In genomic region chrX:133981908-133982307, GRCh38 we compare ENCODE assay signal across 18 cellular contexts. TPM values are rescaled to one million over a fixed set of nuclear protein-coding genes. Genes with fewer than 3 reads are reported as not detected.
"Had no signal": no experiment of that assay in that cellular context is flagged by ENCODE, and none has a peak within 500 bp of the region (broad histone marks: within the 10 kb centered on the region; RNA-seq: fewer than 3 reads in every experiment).

No MANE protein-coding gene starts in this region.

- H3K36me3 ChIP-seq: cardiac muscle cell, gastrocnemius medialis, left ventricle myocardium inferior, spleen, WERI-Rb-1 had no signal

- H3K27ac Mint-ChIP-seq: activated naive CD4-positive, alpha-beta T cell treated with anti-CD3 and anti-CD28 coated beads, Interleukin-2, amount 50 U/mL, for 72 hours; effector memory CD8-positive, alpha-beta T cell; immature natural killer cell; stimulated activated naive B cell treated with anti-CD40 and anti-IgM and Interleukin-4, amounts not matched to agents 10 μg/mL and 1 μg/mL and 100 μg/mL, for 72 hours had no signal

- H3K4me3 ChIP-seq: cardiac muscle cell, gastrocnemius medialis, left ventricle myocardium inferior, spleen had no signal

- H3K9me3 Mint-ChIP-seq: activated naive CD4-positive, alpha-beta T cell treated with anti-CD3 and anti-CD28 coated beads, Interleukin-2, amount 50 U/mL, for 72 hours; effector memory CD8-positive, alpha-beta T cell; immature natural killer cell; stimulated activated naive B cell treated with anti-CD40 and anti-IgM and Interleukin-4, amounts not matched to agents 10 μg/mL and 1 μg/mL and 100 μg/mL, for 72 hours had no signal

- H3K27ac ChIP-seq: cardiac muscle cell, gastrocnemius medialis, left ventricle myocardium inferior, parathyroid adenoma, spleen, WERI-Rb-1 had no signal

- H3K4me3 Mint-ChIP-seq: effector memory CD8-positive, alpha-beta T cell; immature natural killer cell; stimulated activated naive B cell treated with anti-CD40 and anti-IgM and Interleukin-4, amounts not matched to agents 10 μg/mL and 1 μg/mL and 100 μg/mL, for 72 hours had no signal

- H3K36me3 Mint-ChIP-seq: activated naive CD4-positive, alpha-beta T cell treated with anti-CD3 and anti-CD28 coated beads, Interleukin-2, amount 50 U/mL, for 72 hours; immature natural killer cell; stimulated activated naive B cell treated with anti-CD40 and anti-IgM and Interleukin-4, amounts not matched to agents 10 μg/mL and 1 μg/mL and 100 μg/mL, for 72 hours had no signal

- ATAC-seq: activated naive CD4-positive, alpha-beta T cell treated with anti-CD3 and anti-CD28 coated beads, Interleukin-2, amount 50 U/mL, for 72 hours; effector memory CD8-positive, alpha-beta T cell; gastrocnemius medialis; stimulated activated naive B cell treated with anti-CD40 and anti-IgM and Interleukin-4, amounts not matched to agents 10 μg/mL and 1 μg/mL and 100 μg/mL, for 72 hours had no signal

- H3K4me1 ChIP-seq: parathyroid adenoma had no signal

- DNase-seq: activated CD4-positive, alpha-beta T cell treated with anti-CD3 and anti-CD28 coated beads, Interleukin-2, amount 50 U/mL, for 48 hours; activated gamma-delta T cell; effector memory CD8-positive, alpha-beta T cell; gastrocnemius medialis; head of caudate nucleus; immature natural killer cell; kidney glomerular epithelial cell; left ventricle myocardium inferior; mammary epithelial cell; spleen; stimulated activated naive B cell treated with anti-CD40 and anti-IgM and Interleukin-4, amounts not matched to agents 10 μg/mL and 1 μg/mL and 100 μg/mL, for 72 hours; T-helper 2 cell; WERI-Rb-1 had no signal

- H3K9me3 ChIP-seq: gastrocnemius medialis, left ventricle myocardium inferior, spleen had no signal

- H3K9ac ChIP-seq: parathyroid adenoma had no signal

- H2AFZ ChIP-seq: parathyroid adenoma had no signal

RNA-seq across cellular contexts. Expression of gene GPC3, which starts 3.5 kb away (rescaled TPM):
- total RNA-seq: dermis microvascular lymphatic vessel endothelial cell, myocyte had no signal
- polyA plus RNA-seq: immature natural killer cell had no signal
